ENCODE assay signal across 1 cellular context in the genomic region with DNA sequence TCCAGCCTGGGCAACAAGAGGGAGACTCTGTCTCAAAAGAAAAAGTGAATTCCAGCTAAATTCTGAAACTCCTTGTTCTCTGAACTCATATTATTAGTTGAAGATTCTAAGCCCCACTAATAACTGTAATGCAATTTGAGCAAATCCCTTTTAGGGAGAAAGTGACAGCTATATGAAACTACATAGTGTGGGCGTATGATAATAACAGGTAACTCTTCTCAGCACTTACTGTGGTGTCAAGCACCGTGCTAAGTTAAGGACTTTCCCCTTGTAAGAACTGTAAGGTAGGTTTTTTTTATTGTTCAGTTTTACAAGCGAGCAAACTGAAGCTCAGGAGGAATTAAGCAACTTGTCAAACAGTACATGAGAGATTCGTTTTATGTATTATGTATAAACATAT.
TF ChIP-seq lines count a peak whose summit lies in the region.

No MANE protein-coding gene starts in this region.

TF ChIP-seq in GM12878, 131 proteins besides CTCF, POLR2A, EP300 and RAD21 (continued from another document and continues in another):
- TF ChIP-seq NBN (IDR thresholded peaks at IDR 0.05) (0 out of 2 replicates have a peak, but pooled peaks have one; percentile 52), NR2C1 (IDR thresholded peaks at IDR 0.05) (no peak), BHLHE40 (IDR thresholded peaks at IDR 0.05; ENCODE audit: borderline replicate concordance in 1 of 2, low read depth in 2 of 2, low read length in 1 of 2) (peak; percentile 57 to 58; a peak in 2 of 4 replicates), CREM (IDR thresholded peaks at IDR 0.05; ENCODE audit: low read depth) (peak; percentile 56; the same call in 1 of the 2 replicates), SIN3A (IDR thresholded peaks at IDR 0.05; ENCODE audit: low read depth, low read length) (no peak), FOS (IDR thresholded peaks at IDR 0.05; ENCODE audit: borderline replicate concordance, extremely low read depth, insufficient read length) (no peak), WRNIP1 (IDR thresholded peaks at IDR 0.05; ENCODE audit: borderline replicate concordance, low read depth, low read length) (no peak), KAT2A (conservative IDR thresholded peaks at IDR 0.05; ENCODE audit: control insufficient read depth, low read depth, low read length) (no peak), IKZF1 (conservative IDR thresholded peaks at IDR 0.05) (peak; percentile 50; the same call in 1 of the 2 replicates), YBX1 (IDR thresholded peaks at IDR 0.05) (no peak), JUNB (IDR thresholded peaks at IDR 0.05) (peak; percentile 86), ATF7 (IDR thresholded peaks at IDR 0.05; ENCODE audit: low read depth) (peak; percentile 75), GATAD2B (conservative IDR thresholded peaks at IDR 0.05; ENCODE audit: low read depth) (no peak), SUPT20H (IDR thresholded peaks at IDR 0.05; ENCODE audit: borderline replicate concordance, control insufficient read depth, low read depth, low read length) (no peak), IRF4 (IDR thresholded peaks at IDR 0.05; ENCODE audit: low read depth, low read length) (peak; percentile 63; the same call in 1 of the 2 replicates), PAX5 (IDR thresholded peaks at IDR 0.05; ENCODE audit: borderline replicate concordance, low read depth, low read length) (no peak), NFXL1 (IDR thresholded peaks at IDR 0.05; ENCODE audit: borderline replicate concordance) (no peak), ZZZ3 (IDR thresholded peaks at IDR 0.05; ENCODE audit: control insufficient read depth, insufficient read length, low read depth) (no peak), MTA3 (IDR thresholded peaks at IDR 0.05; ENCODE audit: borderline replicate concordance, low read length) (0 out of 2 replicates have a peak, but pooled peaks have one; percentile 21), MXI1 (IDR thresholded peaks at IDR 0.05; ENCODE audit: low read depth, low read length) (no peak), ZNF217 (IDR thresholded peaks at IDR 0.05) (peak; percentile 58; the same call in 1 of the 2 replicates), SREBF2 (IDR thresholded peaks at IDR 0.05; ENCODE audit: low read length) (no peak), ASH2L (IDR thresholded peaks at IDR 0.05; ENCODE audit: borderline replicate concordance, low read depth) (no peak), MYB (IDR thresholded peaks at IDR 0.05; ENCODE audit: borderline replicate concordance, low read depth, low read length) (no peak), HDGF (IDR thresholded peaks at IDR 0.05) (no peak), CHD1 (IDR thresholded peaks at IDR 0.05; ENCODE audit: low read depth, low read length) (no peak), STAT1 (conservative IDR thresholded peaks at IDR 0.05) (no peak), RB1 (IDR thresholded peaks at IDR 0.05; ENCODE audit: borderline replicate concordance) (no peak), HDAC2 (IDR thresholded peaks at IDR 0.05) (no peak), FOXM1 (IDR thresholded peaks at IDR 0.05; ENCODE audit: low read depth, low read length) (peak; percentile 76; the same call in 1 of the 2 replicates), CREB1 (IDR thresholded peaks at IDR 0.05; ENCODE audit: low read depth) (0 out of 2 replicates have a peak, but pooled peaks have one; percentile 56), SMARCA5 (IDR thresholded peaks at IDR 0.05) (no peak)
- TF ChIP-seq, protein P1, sequence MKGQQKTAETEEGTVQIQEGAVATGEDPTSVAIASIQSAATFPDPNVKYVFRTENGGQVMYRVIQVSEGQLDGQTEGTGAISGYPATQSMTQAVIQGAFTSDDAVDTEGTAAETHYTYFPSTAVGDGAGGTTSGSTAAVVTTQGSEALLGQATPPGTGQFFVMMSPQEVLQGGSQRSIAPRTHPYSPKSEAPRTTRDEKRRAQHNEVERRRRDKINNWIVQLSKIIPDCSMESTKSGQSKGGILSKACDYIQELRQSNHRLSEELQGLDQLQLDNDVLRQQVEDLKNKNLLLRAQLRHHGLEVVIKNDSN (IDR thresholded peaks at IDR 0.05; ENCODE audit: borderline replicate concordance, extremely low read length, insufficient read depth, low read depth, low read length): no peak
- TF ChIP-seq, protein P2, sequence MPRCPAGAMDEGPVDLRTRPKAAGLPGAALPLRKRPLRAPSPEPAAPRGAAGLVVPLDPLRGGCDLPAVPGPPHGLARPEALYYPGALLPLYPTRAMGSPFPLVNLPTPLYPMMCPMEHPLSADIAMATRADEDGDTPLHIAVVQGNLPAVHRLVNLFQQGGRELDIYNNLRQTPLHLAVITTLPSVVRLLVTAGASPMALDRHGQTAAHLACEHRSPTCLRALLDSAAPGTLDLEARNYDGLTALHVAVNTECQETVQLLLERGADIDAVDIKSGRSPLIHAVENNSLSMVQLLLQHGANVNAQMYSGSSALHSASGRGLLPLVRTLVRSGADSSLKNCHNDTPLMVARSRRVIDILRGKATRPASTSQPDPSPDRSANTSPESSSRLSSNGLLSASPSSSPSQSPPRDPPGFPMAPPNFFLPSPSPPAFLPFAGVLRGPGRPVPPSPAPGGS (IDR thresholded peaks at IDR 0.05; ENCODE audit: borderline replicate concordance, insufficient read depth, low read depth, low read length, poor library complexity, severe bottlenecking): no peak
- TF ChIP-seq, protein P3, sequence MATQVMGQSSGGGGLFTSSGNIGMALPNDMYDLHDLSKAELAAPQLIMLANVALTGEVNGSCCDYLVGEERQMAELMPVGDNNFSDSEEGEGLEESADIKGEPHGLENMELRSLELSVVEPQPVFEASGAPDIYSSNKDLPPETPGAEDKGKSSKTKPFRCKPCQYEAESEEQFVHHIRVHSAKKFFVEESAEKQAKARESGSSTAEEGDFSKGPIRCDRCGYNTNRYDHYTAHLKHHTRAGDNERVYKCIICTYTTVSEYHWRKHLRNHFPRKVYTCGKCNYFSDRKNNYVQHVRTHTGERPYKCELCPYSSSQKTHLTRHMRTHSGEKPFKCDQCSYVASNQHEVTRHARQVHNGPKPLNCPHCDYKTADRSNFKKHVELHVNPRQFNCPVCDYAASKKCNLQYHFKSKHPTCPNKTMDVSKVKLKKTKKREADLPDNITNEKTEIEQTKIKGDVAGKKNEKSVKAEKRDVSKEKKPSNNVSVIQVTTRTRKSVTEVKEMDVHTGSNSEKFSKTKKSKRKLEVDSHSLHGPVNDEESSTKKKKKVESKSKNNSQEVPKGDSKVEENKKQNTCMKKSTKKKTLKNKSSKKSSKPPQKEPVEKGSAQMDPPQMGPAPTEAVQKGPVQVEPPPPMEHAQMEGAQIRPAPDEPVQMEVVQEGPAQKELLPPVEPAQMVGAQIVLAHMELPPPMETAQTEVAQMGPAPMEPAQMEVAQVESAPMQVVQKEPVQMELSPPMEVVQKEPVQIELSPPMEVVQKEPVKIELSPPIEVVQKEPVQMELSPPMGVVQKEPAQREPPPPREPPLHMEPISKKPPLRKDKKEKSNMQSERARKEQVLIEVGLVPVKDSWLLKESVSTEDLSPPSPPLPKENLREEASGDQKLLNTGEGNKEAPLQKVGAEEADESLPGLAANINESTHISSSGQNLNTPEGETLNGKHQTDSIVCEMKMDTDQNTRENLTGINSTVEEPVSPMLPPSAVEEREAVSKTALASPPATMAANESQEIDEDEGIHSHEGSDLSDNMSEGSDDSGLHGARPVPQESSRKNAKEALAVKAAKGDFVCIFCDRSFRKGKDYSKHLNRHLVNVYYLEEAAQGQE (IDR thresholded peaks at IDR 0.05; ENCODE audit: low read depth, low read length): 0 out of 2 replicates have a peak, but pooled peaks have one; percentile 24
- TF ChIP-seq, protein P4, sequence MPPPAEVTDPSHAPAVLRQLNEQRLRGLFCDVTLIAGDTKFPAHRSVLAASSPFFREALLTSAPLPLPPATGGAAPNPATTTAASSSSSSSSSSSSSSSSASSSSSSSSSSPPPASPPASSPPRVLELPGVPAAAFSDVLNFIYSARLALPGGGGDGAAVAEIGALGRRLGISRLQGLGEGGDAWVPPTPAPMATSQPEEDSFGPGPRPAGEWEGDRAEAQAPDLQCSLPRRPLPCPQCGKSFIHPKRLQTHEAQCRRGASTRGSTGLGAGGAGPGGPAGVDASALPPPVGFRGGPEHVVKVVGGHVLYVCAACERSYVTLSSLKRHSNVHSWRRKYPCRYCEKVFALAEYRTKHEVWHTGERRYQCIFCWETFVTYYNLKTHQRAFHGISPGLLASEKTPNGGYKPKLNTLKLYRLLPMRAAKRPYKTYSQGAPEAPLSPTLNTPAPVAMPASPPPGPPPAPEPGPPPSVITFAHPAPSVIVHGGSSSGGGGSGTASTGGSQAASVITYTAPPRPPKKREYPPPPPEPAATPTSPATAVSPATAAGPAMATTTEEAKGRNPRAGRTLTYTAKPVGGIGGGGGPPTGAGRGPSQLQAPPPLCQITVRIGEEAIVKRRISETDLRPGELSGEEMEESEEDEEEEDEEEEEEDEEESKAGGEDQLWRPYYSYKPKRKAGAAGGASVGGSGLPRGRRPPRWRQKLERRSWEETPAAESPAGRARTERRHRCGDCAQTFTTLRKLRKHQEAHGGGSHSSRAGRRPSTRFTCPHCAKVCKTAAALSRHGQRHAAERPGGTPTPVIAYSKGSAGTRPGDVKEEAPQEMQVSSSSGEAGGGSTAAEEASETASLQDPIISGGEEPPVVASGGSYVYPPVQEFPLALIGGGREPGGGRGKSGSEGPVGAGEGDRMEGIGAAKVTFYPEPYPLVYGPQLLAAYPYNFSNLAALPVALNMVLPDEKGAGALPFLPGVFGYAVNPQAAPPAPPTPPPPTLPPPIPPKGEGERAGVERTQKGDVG (CRISPR knock-in tag; IDR thresholded peaks at IDR 0.05): no peak
- TF ChIP-seq, protein P5, sequence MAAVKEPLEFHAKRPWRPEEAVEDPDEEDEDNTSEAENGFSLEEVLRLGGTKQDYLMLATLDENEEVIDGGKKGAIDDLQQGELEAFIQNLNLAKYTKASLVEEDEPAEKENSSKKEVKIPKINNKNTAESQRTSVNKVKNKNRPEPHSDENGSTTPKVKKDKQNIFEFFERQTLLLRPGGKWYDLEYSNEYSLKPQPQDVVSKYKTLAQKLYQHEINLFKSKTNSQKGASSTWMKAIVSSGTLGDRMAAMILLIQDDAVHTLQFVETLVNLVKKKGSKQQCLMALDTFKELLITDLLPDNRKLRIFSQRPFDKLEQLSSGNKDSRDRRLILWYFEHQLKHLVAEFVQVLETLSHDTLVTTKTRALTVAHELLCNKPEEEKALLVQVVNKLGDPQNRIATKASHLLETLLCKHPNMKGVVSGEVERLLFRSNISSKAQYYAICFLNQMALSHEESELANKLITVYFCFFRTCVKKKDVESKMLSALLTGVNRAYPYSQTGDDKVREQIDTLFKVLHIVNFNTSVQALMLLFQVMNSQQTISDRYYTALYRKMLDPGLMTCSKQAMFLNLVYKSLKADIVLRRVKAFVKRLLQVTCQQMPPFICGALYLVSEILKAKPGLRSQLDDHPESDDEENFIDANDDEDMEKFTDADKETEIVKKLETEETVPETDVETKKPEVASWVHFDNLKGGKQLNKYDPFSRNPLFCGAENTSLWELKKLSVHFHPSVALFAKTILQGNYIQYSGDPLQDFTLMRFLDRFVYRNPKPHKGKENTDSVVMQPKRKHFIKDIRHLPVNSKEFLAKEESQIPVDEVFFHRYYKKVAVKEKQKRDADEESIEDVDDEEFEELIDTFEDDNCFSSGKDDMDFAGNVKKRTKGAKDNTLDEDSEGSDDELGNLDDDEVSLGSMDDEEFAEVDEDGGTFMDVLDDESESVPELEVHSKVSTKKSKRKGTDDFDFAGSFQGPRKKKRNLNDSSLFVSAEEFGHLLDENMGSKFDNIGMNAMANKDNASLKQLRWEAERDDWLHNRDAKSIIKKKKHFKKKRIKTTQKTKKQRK (IDR thresholded peaks at IDR 0.05; ENCODE audit: low read depth, low read length): no peak
- TF ChIP-seq, protein P6, sequence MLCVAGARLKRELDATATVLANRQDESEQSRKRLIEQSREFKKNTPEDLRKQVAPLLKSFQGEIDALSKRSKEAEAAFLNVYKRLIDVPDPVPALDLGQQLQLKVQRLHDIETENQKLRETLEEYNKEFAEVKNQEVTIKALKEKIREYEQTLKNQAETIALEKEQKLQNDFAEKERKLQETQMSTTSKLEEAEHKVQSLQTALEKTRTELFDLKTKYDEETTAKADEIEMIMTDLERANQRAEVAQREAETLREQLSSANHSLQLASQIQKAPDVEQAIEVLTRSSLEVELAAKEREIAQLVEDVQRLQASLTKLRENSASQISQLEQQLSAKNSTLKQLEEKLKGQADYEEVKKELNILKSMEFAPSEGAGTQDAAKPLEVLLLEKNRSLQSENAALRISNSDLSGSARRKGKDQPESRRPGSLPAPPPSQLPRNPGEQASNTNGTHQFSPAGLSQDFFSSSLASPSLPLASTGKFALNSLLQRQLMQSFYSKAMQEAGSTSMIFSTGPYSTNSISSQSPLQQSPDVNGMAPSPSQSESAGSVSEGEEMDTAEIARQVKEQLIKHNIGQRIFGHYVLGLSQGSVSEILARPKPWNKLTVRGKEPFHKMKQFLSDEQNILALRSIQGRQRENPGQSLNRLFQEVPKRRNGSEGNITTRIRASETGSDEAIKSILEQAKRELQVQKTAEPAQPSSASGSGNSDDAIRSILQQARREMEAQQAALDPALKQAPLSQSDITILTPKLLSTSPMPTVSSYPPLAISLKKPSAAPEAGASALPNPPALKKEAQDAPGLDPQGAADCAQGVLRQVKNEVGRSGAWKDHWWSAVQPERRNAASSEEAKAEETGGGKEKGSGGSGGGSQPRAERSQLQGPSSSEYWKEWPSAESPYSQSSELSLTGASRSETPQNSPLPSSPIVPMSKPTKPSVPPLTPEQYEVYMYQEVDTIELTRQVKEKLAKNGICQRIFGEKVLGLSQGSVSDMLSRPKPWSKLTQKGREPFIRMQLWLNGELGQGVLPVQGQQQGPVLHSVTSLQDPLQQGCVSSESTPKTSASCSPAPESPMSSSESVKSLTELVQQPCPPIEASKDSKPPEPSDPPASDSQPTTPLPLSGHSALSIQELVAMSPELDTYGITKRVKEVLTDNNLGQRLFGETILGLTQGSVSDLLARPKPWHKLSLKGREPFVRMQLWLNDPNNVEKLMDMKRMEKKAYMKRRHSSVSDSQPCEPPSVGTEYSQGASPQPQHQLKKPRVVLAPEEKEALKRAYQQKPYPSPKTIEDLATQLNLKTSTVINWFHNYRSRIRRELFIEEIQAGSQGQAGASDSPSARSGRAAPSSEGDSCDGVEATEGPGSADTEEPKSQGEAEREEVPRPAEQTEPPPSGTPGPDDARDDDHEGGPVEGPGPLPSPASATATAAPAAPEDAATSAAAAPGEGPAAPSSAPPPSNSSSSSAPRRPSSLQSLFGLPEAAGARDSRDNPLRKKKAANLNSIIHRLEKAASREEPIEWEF (IDR thresholded peaks at IDR 0.05; ENCODE audit: insufficient replicate concordance, low read depth, low read length): no peak
- TF ChIP-seq, protein P7, sequence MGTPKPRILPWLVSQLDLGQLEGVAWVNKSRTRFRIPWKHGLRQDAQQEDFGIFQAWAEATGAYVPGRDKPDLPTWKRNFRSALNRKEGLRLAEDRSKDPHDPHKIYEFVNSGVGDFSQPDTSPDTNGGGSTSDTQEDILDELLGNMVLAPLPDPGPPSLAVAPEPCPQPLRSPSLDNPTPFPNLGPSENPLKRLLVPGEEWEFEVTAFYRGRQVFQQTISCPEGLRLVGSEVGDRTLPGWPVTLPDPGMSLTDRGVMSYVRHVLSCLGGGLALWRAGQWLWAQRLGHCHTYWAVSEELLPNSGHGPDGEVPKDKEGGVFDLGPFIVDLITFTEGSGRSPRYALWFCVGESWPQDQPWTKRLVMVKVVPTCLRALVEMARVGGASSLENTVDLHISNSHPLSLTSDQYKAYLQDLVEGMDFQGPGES (IDR thresholded peaks at IDR 0.05): no peak
- TF ChIP-seq, protein P8, sequence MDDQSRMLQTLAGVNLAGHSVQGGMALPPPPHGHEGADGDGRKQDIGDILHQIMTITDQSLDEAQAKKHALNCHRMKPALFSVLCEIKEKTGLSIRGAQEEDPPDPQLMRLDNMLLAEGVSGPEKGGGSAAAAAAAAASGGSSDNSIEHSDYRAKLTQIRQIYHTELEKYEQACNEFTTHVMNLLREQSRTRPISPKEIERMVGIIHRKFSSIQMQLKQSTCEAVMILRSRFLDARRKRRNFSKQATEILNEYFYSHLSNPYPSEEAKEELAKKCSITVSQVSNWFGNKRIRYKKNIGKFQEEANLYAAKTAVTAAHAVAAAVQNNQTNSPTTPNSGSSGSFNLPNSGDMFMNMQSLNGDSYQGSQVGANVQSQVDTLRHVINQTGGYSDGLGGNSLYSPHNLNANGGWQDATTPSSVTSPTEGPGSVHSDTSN (IDR thresholded peaks at IDR 0.05; ENCODE audit: insufficient replicate concordance, low read depth, low read length): no peak
